In the genomic region with DNA sequence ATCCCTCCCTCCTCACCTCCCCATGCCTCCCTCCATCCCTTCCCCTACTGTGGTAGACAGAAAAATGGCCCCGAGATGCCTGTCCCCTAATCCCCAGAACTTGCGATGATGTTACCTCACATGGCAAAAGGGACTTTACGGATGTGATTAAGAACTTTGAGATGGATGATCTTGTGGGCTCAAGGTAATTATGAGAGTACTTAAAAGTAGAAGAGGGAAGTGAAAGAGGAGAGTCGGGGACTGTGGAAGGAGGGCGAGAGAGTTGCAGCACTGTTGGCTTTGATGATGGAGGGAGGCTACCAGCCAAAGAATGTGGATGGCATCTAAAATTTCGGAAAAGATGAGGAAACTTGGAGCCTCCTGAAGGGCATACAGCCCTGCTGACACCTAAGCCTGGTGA, we compare ENCODE assay signal across 1 cellular context.
A peak's percentile ranks its signal among the peaks of the same experiment; 100 is the strongest.
TF ChIP-seq lines count a peak whose summit lies in the region.

No MANE protein-coding gene starts in this region.

TF ChIP-seq in GM12878, 131 proteins besides CTCF, POLR2A, EP300 and RAD21 (continued from another document):
- no peak for TF ChIP-seq CHD2 (IDR thresholded peaks at IDR 0.05; ENCODE audit: borderline replicate concordance, low read depth, low read length)
- 0 out of 2 replicates have a peak, but pooled peaks have one; percentile 18 for TF ChIP-seq MTA2 (IDR thresholded peaks at IDR 0.05; ENCODE audit: low read depth)
- TF ChIP-seq KDM1A (IDR thresholded peaks at IDR 0.05; ENCODE audit: borderline replicate concordance) = no peak
TF ChIP-seq in GM12878: peak in this region for 3.
